Comparison of ENCODE assay signal across 1 cellular context in genomic region chr1:62508187-62508758, GRCh38.
TF ChIP-seq lines count a peak whose summit lies in the region.

No MANE protein-coding gene starts in this region.

TF ChIP-seq in GM23338, 12 proteins besides CTCF, POLR2A, EP300 and RAD21 (continued from another document):
- TF ChIP-seq NANOG (IDR thresholded peaks at IDR 0.05; ENCODE audit: borderline replicate concordance): no peak
- no peak for TF ChIP-seq POLR2AphosphoS5 (IDR thresholded peaks at IDR 0.05; ENCODE audit: low read depth)
- no peak for TF ChIP-seq ZNF114 (CRISPR knock-in tag; IDR thresholded peaks at IDR 0.05)
- no peak for TF ChIP-seq CREB1 (CRISPR knock-in tag; IDR thresholded peaks at IDR 0.05; ENCODE audit: low read depth)
- TF ChIP-seq JUNB (IDR thresholded peaks at IDR 0.05; ENCODE audit: unreplicated experiment): no peak
- TF ChIP-seq STAT1 (IDR thresholded peaks at IDR 0.05; ENCODE audit: unreplicated experiment): no peak
- TF ChIP-seq REST (IDR thresholded peaks at IDR 0.05; ENCODE audit: unreplicated experiment): no peak
